11 cellular contexts compared by ENCODE assay signal in the genomic region with DNA sequence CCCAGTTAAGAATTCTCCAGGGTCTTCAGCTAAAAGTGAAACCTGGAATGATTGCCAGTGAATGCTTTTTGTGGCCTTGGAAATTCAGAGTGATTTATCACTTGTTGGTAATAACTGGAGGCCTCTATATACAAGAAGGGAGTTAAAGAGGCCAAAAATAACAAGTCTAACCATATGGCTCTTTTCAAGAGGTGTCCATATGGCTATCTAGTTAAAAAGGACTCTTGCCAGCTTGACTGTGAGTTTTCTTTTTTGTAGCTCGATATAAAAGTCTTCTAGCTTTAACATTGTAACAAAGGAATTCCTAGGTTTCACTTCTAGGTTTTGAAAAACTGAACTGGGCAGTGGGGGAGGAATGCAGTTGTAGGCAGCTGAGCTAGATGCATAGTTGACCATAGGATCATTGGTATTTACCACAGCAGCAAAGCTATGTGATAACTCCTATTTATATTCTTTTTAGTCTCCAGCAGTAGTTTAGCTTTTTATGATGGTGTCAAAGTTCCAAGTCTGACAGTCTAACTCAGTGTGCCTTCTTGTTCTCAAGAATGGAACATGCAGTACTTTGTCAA. TPM values are rescaled to one million over a fixed set of nuclear protein-coding genes. Genes with fewer than 3 reads are reported as not detected.
A peak's percentile ranks its signal among the peaks of the same experiment; 100 is the strongest.
DNase-seq lines count a peak whose midpoint lies in the region; ATAC-seq, FAIRE-seq and TF ChIP-seq lines count a peak whose summit lies in the region.
"Had no signal": no experiment of that assay in that cellular context is flagged by ENCODE, and none has a peak within 500 bp of the region (broad histone marks: within the 10 kb centered on the region; RNA-seq: fewer than 3 reads in every experiment).

No MANE protein-coding gene starts in this region.

- H3K27ac Mint-ChIP-seq in mesothelial cell of epicardium = peak overlapping the region; percentile 92
- H3K27ac Mint-ChIP-seq: activated naive CD8-positive, alpha-beta T cell had no signal

- DNase-seq in NCI-H2227 (lab: John Stamatoyannopoulos, UW; ENCODE audit: unreplicated experiment) (peak; percentile 18), NCI-H2227 treated with DMSO at 0.1 percent for 48 hours (lab: John Stamatoyannopoulos, UW) (no peak), coronary artery (ENCODE audit: low spot score) (no peak), mesothelial cell of epicardium (ENCODE audit: low spot score in 2 of 2, unreplicated experiment in 2 of 2) (no peak), uterus (no peak), GM19239 (ENCODE audit: insufficient read length, low spot score) (no peak), NCI-H2081 (lab: John Stamatoyannopoulos, UW) (no peak)

- ATAC-seq in HG02610 (IDR thresholded peaks at IDR 0.05; ENCODE audit: unreplicated experiment) = no peak
- ATAC-seq: A549 had no signal

- H3K4me3 Mint-ChIP-seq in mesothelial cell of epicardium = peak overlapping the region; percentile 14
- H3K4me3 Mint-ChIP-seq: activated naive CD8-positive, alpha-beta T cell had no signal

- no peak for TF ChIP-seq POLR2A in uterus (IDR thresholded peaks at IDR 0.05)

- no peaks in the 10 kb centered on the region for H3K36me3 ChIP-seq in uterus
- H3K36me3 ChIP-seq: SJSA1 had no signal

- FAIRE-seq in GM19239 (lab: Jason Lieb, UNC) = no peak
- FAIRE-seq: A549 had no signal

- H3K27me3 Mint-ChIP-seq in mesothelial cell of epicardium (ENCODE audit: low read depth) = no peaks in the 10 kb centered on the region
- H3K27me3 Mint-ChIP-seq: activated naive CD8-positive, alpha-beta T cell had no signal

- H3K9me3 ChIP-seq in uterus = no peaks in the 10 kb centered on the region
- H3K9me3 ChIP-seq: A549, SJSA1 had no signal

- no peaks in the 10 kb centered on the region for H3K9me3 Mint-ChIP-seq in mesothelial cell of epicardium

- H3K36me3 Mint-ChIP-seq in mesothelial cell of epicardium = no peaks in the 10 kb centered on the region
- H3K36me3 Mint-ChIP-seq: activated naive CD8-positive, alpha-beta T cell had no signal

- peak overlapping the region; percentile 21 for H3K4me3 ChIP-seq in coronary artery
- peak overlapping the region in 1 of 2 donors; percentile 8 for H3K4me3 ChIP-seq in uterus
- H3K4me3 ChIP-seq: A549, SJSA1 had no signal

- intact Hi-C loops in uterus (cut with DNase I; ENCODE audit: low total_unique reads) = no loop called here

- TF ChIP-seq CTCF in coronary artery (IDR thresholded peaks at IDR 0.05) (no peak), mesothelial cell of epicardium (IDR thresholded peaks at IDR 0.05; ENCODE audit: unreplicated experiment) (no peak), uterus (IDR thresholded peaks at IDR 0.05) (no peak)

- H3K27me3 ChIP-seq in uterus = no peaks in the 10 kb centered on the region

- H3K4me1 ChIP-seq in uterus = peaks cover 0 to 28% of the 10 kb centered on the region in 2 donors
- H3K4me1 ChIP-seq: SJSA1 had no signal

- H3K27ac ChIP-seq in coronary artery = peak overlapping the region; percentile 57 to 64
- H3K27ac ChIP-seq in uterus = peak overlapping the region; percentile 73 to 85
- H3K27ac ChIP-seq: A549, SJSA1 had no signal

- peaks cover 64% of the 10 kb centered on the region for H3K4me1 Mint-ChIP-seq in mesothelial cell of epicardium

RNA-seq across cellular contexts. Expression of a gene that starts 44.4 kb away (rescaled TPM):
- 20.8 to 24.2 TPM (median 24.1 TPM) in 3 replicates for total RNA-seq in mesothelial cell of epicardium
- 10 to 100 TPM; 19.2 to 39.9 (median 28.8) TPM for total RNA-seq in uterus
